8 cellular contexts compared by ENCODE assay signal in genomic region chr1:15994590-15995351, GRCh38. TPM values are rescaled to one million over a fixed set of nuclear protein-coding genes. Genes with fewer than 3 reads are reported as not detected.
DNase-seq lines count a peak whose midpoint lies in the region; ATAC-seq, FAIRE-seq and TF ChIP-seq lines count a peak whose summit lies in the region.

No MANE protein-coding gene starts in this region.

- no peak overlapping the region for H3K27ac Mint-ChIP-seq in T-cell
- no peak overlapping the region for H3K27ac Mint-ChIP-seq in astrocyte (ENCODE audit: unreplicated experiment)

- H3K36me3 ChIP-seq in astrocyte (ENCODE audit: insufficient read depth, low read length): no peaks in the 10 kb centered on the region

- H3K4me1 Mint-ChIP-seq in T-cell: no peaks in the 10 kb centered on the region
- no peaks in the 10 kb centered on the region for H3K4me1 Mint-ChIP-seq in astrocyte (ENCODE audit: low read depth, unreplicated experiment)

- ATAC-seq in T-cell (replicated peaks in 1 of 4): peak; percentile 26 to 69 (median 56)
- no peak for ATAC-seq in GM21737 (IDR thresholded peaks at IDR 0.05; ENCODE audit: unreplicated experiment)

- H3K9me3 ChIP-seq in astrocyte (ENCODE audit: insufficient read depth, low read depth, low read length): no peaks in the 10 kb centered on the region

- no peaks in the 10 kb centered on the region for H4K20me1 ChIP-seq in astrocyte (ENCODE audit: insufficient read depth, low read length)

- no peak overlapping the region for H3K27ac ChIP-seq in astrocyte (ENCODE audit: low read depth, low read length)

- POLR2A ChIA-PET in AG04449 (lab: Yijun Ruan, JAX) (no interaction called here), T-cell (lab: Charles Lee) (no interaction called here)

- H3K4me1 ChIP-seq in astrocyte (ENCODE audit: insufficient read depth, low read length): no peaks in the 10 kb centered on the region

- H3K27me3 Mint-ChIP-seq in T-cell (no peaks in the 10 kb centered on the region), astrocyte (ENCODE audit: low read depth, unreplicated experiment) (peaks cover 26% of the 10 kb centered on the region)

- H3K79me2 ChIP-seq in astrocyte (ENCODE audit: insufficient read depth, low read length): no peaks in the 10 kb centered on the region

- no peak overlapping the region for H3K4me3 Mint-ChIP-seq in T-cell
- H3K4me3 Mint-ChIP-seq in astrocyte (ENCODE audit: unreplicated experiment): no peak overlapping the region

- TF ChIP-seq CTCF in AG04449 (IDR thresholded peaks at IDR 0.05; ENCODE audit: insufficient read depth, low read length, missing control alignments) (peak; percentile 94), astrocyte (IDR thresholded peaks at IDR 0.05; ENCODE audit: insufficient read depth, low read depth, low read length) (peak; percentile 78)

- H3K27me3 ChIP-seq in astrocyte (ENCODE audit: insufficient read depth, low read length): no peaks in the 10 kb centered on the region

- H3K36me3 Mint-ChIP-seq in T-cell (no peaks in the 10 kb centered on the region), astrocyte (ENCODE audit: low read depth, unreplicated experiment) (no peaks in the 10 kb centered on the region)

- H3K4me3 ChIP-seq in AG04449 (ENCODE audit: low read depth, low read length): no peak overlapping the region
- H3K4me3 ChIP-seq in astrocyte (ENCODE audit: insufficient read depth, low read depth, low read length): no peak overlapping the region

- CTCF ChIA-PET in AG04449 (lab: Yijun Ruan, JAX) (interaction anchor here (0.6 to 10.4 kb wide), 39 partner anchors 7 to 212 kb away, joined by 3 to 93 read pairs (median 5); partner anchors contain the start of genes HSPB7, SRARP, UQCRHL and ZBTB17), T-cell (lab: Charles Lee) (interaction anchor here in 1 of 2 donors (0.6 kb wide), 2 partner anchors 201 to 438 kb away, joined by 3 read pairs; no protein-coding TSS in a partner anchor)

- no peak for FAIRE-seq in astrocyte (lab: Jason Lieb, UNC)

- H3K9ac ChIP-seq in astrocyte (ENCODE audit: low read length): no peak overlapping the region

- no peak overlapping the region for H3K4me2 ChIP-seq in astrocyte (ENCODE audit: low read length)

- in situ Hi-C loops in G401 (cut with HindIII; ENCODE audit: low sequenced_read_pairs): no loop called here

- H2AFZ ChIP-seq in astrocyte (ENCODE audit: low read depth, low read length): no peak overlapping the region

- no peaks in the 10 kb centered on the region for H3K9me3 Mint-ChIP-seq in T-cell
- H3K9me3 Mint-ChIP-seq in astrocyte (ENCODE audit: unreplicated experiment): no peaks in the 10 kb centered on the region

- DNase-seq in AG04449 (ENCODE audit: low read depth, low spot score) (no peak), GM19240 (ENCODE audit: insufficient read length, low spot score) (peak; percentile 49), T-cell (peak in 17 of 34 experiments; percentile 9 to 38 (median 24)), astrocyte (ENCODE audit: low read depth) (peak; percentile 25), inferior parietal cortex (ENCODE audit: extremely low spot score) (peak; percentile 78), G401 (ENCODE audit: low spot score) (no peak)
- DNase-seq in stimulated activated CD4-positive, alpha-beta T cell treated with anti-CD3 and anti-CD28 coated beads, Interleukin-4, amount 100 ng/mL, for 1 hour: peak; percentile 54

RNA-seq across cellular contexts. Expression of gene SRARP, which starts 9.3 kb away (rescaled TPM):
- total RNA-seq in T-cell (not detected), astrocyte (not detected in 2 replicates)
- total RNA-seq in G401 (2014; rRNA removed; shearing (Covaris generic)): not detected in 2 replicates

RNA-seq across cellular contexts. Expression of gene ZBTB17, which starts 18.9 kb away (rescaled TPM):
- total RNA-seq in T-cell: 10 to 100 TPM; 66.6 to 82.6 (median 78.3) TPM
- 28.1 and 28.8 TPM in 2 replicates for total RNA-seq in astrocyte
- 32.8 and 43.4 TPM in 2 replicates for total RNA-seq in G401 (2014; rRNA removed; shearing (Covaris generic))

RNA-seq across cellular contexts. Expression of gene HSPB7, which starts 23.1 kb away (rescaled TPM):
- under 1 TPM in 1 of 5 donors, not detected in 4; 0.19 TPM for total RNA-seq in T-cell
- 0.45 and 0.55 TPM in 2 replicates for total RNA-seq in astrocyte
- total RNA-seq in G401 (2014; rRNA removed; shearing (Covaris generic)): 3.2 and 7.1 TPM in 2 replicates

RNA-seq across cellular contexts. Expression of gene CLCNKA, which starts 27.1 kb away (rescaled TPM):
- total RNA-seq in T-cell: not detected
- total RNA-seq in astrocyte: 0.16 TPM in 1 of 2 replicates, not detected in the other
- 0.31 and 1.1 TPM in 2 replicates for total RNA-seq in G401 (2014; rRNA removed; shearing (Covaris generic))

RNA-seq across cellular contexts. Expression of gene CLCNKB, which starts 48.8 kb away (rescaled TPM):
- total RNA-seq in T-cell: not detected
- 0.36 and 0.64 TPM in 2 replicates for total RNA-seq in astrocyte
- total RNA-seq in G401 (2014; rRNA removed; shearing (Covaris generic)): 1.3 TPM in 1 of 2 replicates, not detected in the other

Comparison
In these comparisons a context has a peak if more than half of its experiments do, and no peak if none do; other contexts are left out.
1. DNase-seq: peak in GM19240 (single experiment), astrocyte (single experiment), inferior parietal cortex (single experiment) and stimulated activated CD4-positive, alpha-beta T cell treated with anti-CD3 and anti-CD28 coated beads, Interleukin-4, amount 100 ng/mL, for 1 hour (single experiment); none in AG04449 (single experiment) and G401 (single experiment).